8 cellular contexts compared by ENCODE assay signal in genomic region chr2:8543065-8543411, GRCh38.
DNase-seq lines count a peak whose midpoint lies in the region; ATAC-seq and TF ChIP-seq lines count a peak whose summit lies in the region.

No MANE protein-coding gene starts in this region.

- CTCF ChIA-PET in activated CD4-positive, alpha-beta memory T cell treated with anti-CD3 and anti-CD28 coated beads for 36 hours (lab: Charles Lee) = interaction anchor here (0.6 to 4.3 kb wide), 11 partner anchors 21 to 388 kb away, joined by 3 to 38 read pairs (median 9); partner anchors contain the start of gene ID2
- CTCF ChIA-PET in naive thymus-derived CD4-positive, alpha-beta T cell (lab: Charles Lee) = no interaction called here

- peak overlapping the region; percentile 100 for H3K27ac Mint-ChIP-seq in activated CD4-positive, alpha-beta memory T cell treated with anti-CD3 and anti-CD28 coated beads for 36 hours
- peak overlapping the region in 1 of 9 donors; percentile 97 for H3K27ac Mint-ChIP-seq in naive thymus-derived CD4-positive, alpha-beta T cell
- H3K27ac Mint-ChIP-seq in HFFc6 (no peak overlapping the region), endothelial cell (ENCODE audit: unreplicated experiment) (no peak overlapping the region)

- no peaks in the 10 kb centered on the region for H3K27me3 Mint-ChIP-seq in activated CD4-positive, alpha-beta memory T cell treated with anti-CD3 and anti-CD28 coated beads for 36 hours
- no peaks in the 10 kb centered on the region for H3K27me3 Mint-ChIP-seq in naive thymus-derived CD4-positive, alpha-beta T cell
- H3K27me3 Mint-ChIP-seq in HFFc6 (ENCODE audit: insufficient read depth) (peaks cover 19% of the 10 kb centered on the region), endothelial cell (ENCODE audit: unreplicated experiment) (peaks cover 16% of the 10 kb centered on the region)

- H3K36me3 ChIP-seq in naive thymus-derived CD4-positive, alpha-beta T cell (ENCODE audit: control insufficient read depth in 2 of 3, insufficient read depth in 3 of 3, low read length in 3 of 3) = no peaks in the 10 kb centered on the region

- no peaks in the 10 kb centered on the region for H3K27me3 ChIP-seq in naive thymus-derived CD4-positive, alpha-beta T cell (ENCODE audit: control insufficient read depth in 2 of 2, insufficient read depth in 2 of 2, low read length in 2 of 2)

- H3K9me3 ChIP-seq in naive thymus-derived CD4-positive, alpha-beta T cell (ENCODE audit: control insufficient read depth in 2 of 3, low read length in 3 of 3) = no peaks in the 10 kb centered on the region

- ATAC-seq in GM19025 (IDR thresholded peaks at IDR 0.05; ENCODE audit: low read depth, unreplicated experiment) (peak; percentile 20), HG02798 (IDR thresholded peaks at IDR 0.05; ENCODE audit: poor library complexity, unreplicated experiment) (peak; percentile 24), left colon (no peak)
- peak; percentile 2 for ATAC-seq in naive thymus-derived CD4-positive, alpha-beta T cell

- DNase-seq in activated CD4-positive, alpha-beta memory T cell treated with anti-CD3 and anti-CD28 coated beads for 36 hours = no peak
- DNase-seq in naive thymus-derived CD4-positive, alpha-beta T cell = peak in 1 of 9 donors; percentile 65
- no peak for DNase-seq in HFFc6
- DNase-seq in left colon = no peak
- DNase-seq in ACHN = no peak
- no peak for DNase-seq in endothelial cell (ENCODE audit: low spot score)

- intact Hi-C loops in activated CD4-positive, alpha-beta memory T cell treated with anti-CD3 and anti-CD28 coated beads for 36 hours (cut with micrococcal nuclease) = loop anchor here (1.0 to 5.0 kb wide), 20 partner anchors 22 to 1106 kb away; no protein-coding TSS in a partner anchor
- intact Hi-C loops in naive thymus-derived CD4-positive, alpha-beta T cell (cut with micrococcal nuclease) = loop anchor here in 1 of 2 donors (1.0 to 10.0 kb wide), 11 partner anchors 28 to 1340 kb away; no protein-coding TSS in a partner anchor
- intact Hi-C loops in left colon (cut with DNase I, micrococcal nuclease) = no loop called here

- H3K4me1 Mint-ChIP-seq in activated CD4-positive, alpha-beta memory T cell treated with anti-CD3 and anti-CD28 coated beads for 36 hours (ENCODE audit: low read depth) = peaks cover 84% of the 10 kb centered on the region
- H3K4me1 Mint-ChIP-seq in naive thymus-derived CD4-positive, alpha-beta T cell = peaks cover 32 to 91% (median 53%) of the 10 kb centered on the region in 7 donors
- H3K4me1 Mint-ChIP-seq in HFFc6 (ENCODE audit: low read depth) (peaks cover 21% of the 10 kb centered on the region), endothelial cell (ENCODE audit: unreplicated experiment) (peaks cover 31% of the 10 kb centered on the region)

- H3K36me3 Mint-ChIP-seq in activated CD4-positive, alpha-beta memory T cell treated with anti-CD3 and anti-CD28 coated beads for 36 hours = peaks cover 2% of the 10 kb centered on the region
- peaks cover 0 to 3% (median 0%) of the 10 kb centered on the region in 5 donors for H3K36me3 Mint-ChIP-seq in naive thymus-derived CD4-positive, alpha-beta T cell
- H3K36me3 Mint-ChIP-seq in HFFc6 (ENCODE audit: low read depth) (no peaks in the 10 kb centered on the region), endothelial cell (ENCODE audit: low read depth, unreplicated experiment) (peaks cover 7% of the 10 kb centered on the region)

- H3K9me3 Mint-ChIP-seq in activated CD4-positive, alpha-beta memory T cell treated with anti-CD3 and anti-CD28 coated beads for 36 hours = no peaks in the 10 kb centered on the region
- peaks cover 0 to 3% (median 0%) of the 10 kb centered on the region in 11 donors for H3K9me3 Mint-ChIP-seq in naive thymus-derived CD4-positive, alpha-beta T cell
- H3K9me3 Mint-ChIP-seq in HFFc6 (no peaks in the 10 kb centered on the region), endothelial cell (ENCODE audit: unreplicated experiment) (no peaks in the 10 kb centered on the region)

- TF ChIP-seq CTCF in HFFc6 (IDR thresholded peaks at IDR 0.05) (no peak), endothelial cell (IDR thresholded peaks at IDR 0.05; ENCODE audit: unreplicated experiment) (no peak)

- POLR2A ChIA-PET in activated CD4-positive, alpha-beta memory T cell treated with anti-CD3 and anti-CD28 coated beads for 36 hours (lab: Charles Lee) = interaction anchor here (1.1 to 4.9 kb wide), 21 partner anchors 10 to 717 kb away, joined by 3 to 124 read pairs (median 12); partner anchors contain the start of gene ID2
- POLR2A ChIA-PET in naive thymus-derived CD4-positive, alpha-beta T cell (lab: Charles Lee) = no interaction called here

- peak overlapping the region; percentile 59 for H3K4me3 Mint-ChIP-seq in activated CD4-positive, alpha-beta memory T cell treated with anti-CD3 and anti-CD28 coated beads for 36 hours
- H3K4me3 Mint-ChIP-seq in naive thymus-derived CD4-positive, alpha-beta T cell = peak overlapping the region in 1 of 10 donors; percentile 72
- H3K4me3 Mint-ChIP-seq in HFFc6 (no peak overlapping the region), endothelial cell (ENCODE audit: unreplicated experiment) (no peak overlapping the region)

- in situ Hi-C loops in ACHN (cut with HindIII; ENCODE audit: low pct_ligation_motif_present, low pct_unique_long_range_greater_than_20kb, low sequenced_read_pairs) = no loop called here

- H3K4me1 ChIP-seq in naive thymus-derived CD4-positive, alpha-beta T cell (ENCODE audit: control insufficient read depth in 2 of 2, insufficient read depth in 2 of 2, low read length in 2 of 2) = peaks cover 10 to 62% of the 10 kb centered on the region in 2 donors

- H3K4me3 ChIP-seq in naive thymus-derived CD4-positive, alpha-beta T cell (ENCODE audit: low read length) = peak overlapping the region; percentile 18

- no peak overlapping the region for H3K27ac ChIP-seq in naive thymus-derived CD4-positive, alpha-beta T cell (ENCODE audit: low read depth, low read length)
